9 cellular contexts compared by ENCODE assay signal in the genomic region with DNA sequence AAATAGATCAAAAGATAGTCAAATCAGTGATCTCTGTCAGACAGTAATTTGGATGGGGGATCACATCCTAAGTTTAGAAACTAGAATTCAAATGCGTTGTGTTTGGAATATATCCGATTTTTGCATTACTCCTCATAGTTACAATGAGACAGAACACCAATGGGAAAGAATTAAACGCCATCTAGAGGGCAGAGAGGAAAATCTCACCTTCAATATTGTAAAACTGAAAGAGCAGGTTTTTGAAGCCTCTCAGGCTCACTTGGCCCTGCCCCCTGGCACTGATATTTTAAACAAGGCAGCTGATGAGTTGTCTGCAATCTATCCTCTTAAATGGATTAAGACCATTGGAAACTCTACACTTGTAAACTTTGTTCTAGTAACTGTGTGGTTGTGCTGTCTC. TPM values are rescaled to one million over a fixed set of nuclear protein-coding genes. Genes with fewer than 3 reads are reported as not detected.
DNase-seq lines count a peak whose midpoint lies in the region; ATAC-seq and TF ChIP-seq lines count a peak whose summit lies in the region.
"Had no signal": no experiment of that assay in that cellular context is flagged by ENCODE, and none has a peak within 500 bp of the region (broad histone marks: within the 10 kb centered on the region; RNA-seq: fewer than 3 reads in every experiment).

No MANE protein-coding gene starts in this region.

- DNase-seq in NCI-H345 (lab: John Stamatoyannopoulos, UW) (peak; percentile 0), NCI-H345 treated with DMSO at 0.1 percent for 48 hours (lab: John Stamatoyannopoulos, UW; ENCODE audit: unreplicated experiment) (no peak), NCI-H146 treated with DMSO at 0.1 percent for 48 hours (lab: John Stamatoyannopoulos, UW; ENCODE audit: unreplicated experiment) (peak; percentile 17), dorsolateral prefrontal cortex (no peak), stromal cell of bone marrow (ENCODE audit: low read depth) (peak; percentile 8)

- no peak for ATAC-seq in GM21717 (IDR thresholded peaks at IDR 0.05; ENCODE audit: unreplicated experiment)
- no peak for ATAC-seq in HG03097 (IDR thresholded peaks at IDR 0.05; ENCODE audit: low FRiP score, unreplicated experiment)
- no peak for ATAC-seq in HG02571 (IDR thresholded peaks at IDR 0.05; ENCODE audit: unreplicated experiment)

- TF ChIP-seq CTCF in dorsolateral prefrontal cortex (IDR thresholded peaks at IDR 0.05 in 54 of 56, conservative IDR thresholded peaks at IDR 0.05 in 2 of 56; ENCODE audit: low read depth in 1 of 56, partially characterized antibody in 56 of 56), result peak; percentile 28 to 76 (median 58)

- intact Hi-C loops in dorsolateral prefrontal cortex (cut with DNase I), result no loop called here

- no peak overlapping the region for H3K27ac ChIP-seq in dorsolateral prefrontal cortex

- peaks cover 0 to 55% (median 10%) of the 10 kb centered on the region in 45 donors for H3K27me3 ChIP-seq in dorsolateral prefrontal cortex

- no peak overlapping the region for H3K4me3 ChIP-seq in dorsolateral prefrontal cortex

RNA-seq across cellular contexts. Expression of gene FRG2B, which starts 17.7 kb away (rescaled TPM):
- total RNA-seq in dorsolateral prefrontal cortex, result not detected
- total RNA-seq: Daoy had no signal

RNA-seq across cellular contexts. Expression of gene SYCE1, which starts 43.5 kb away (rescaled TPM):
- 10 to 100 TPM in 111 of 120 experiments, 1 to 10 TPM in 9; 5.6 to 42.2 (median 18.8) TPM for total RNA-seq in dorsolateral prefrontal cortex

Comparison
In these comparisons a context has a peak if more than half of its experiments do, and no peak if none do; other contexts are left out.
1. DNase-seq: peak in NCI-H345 (single experiment), NCI-H146 treated with DMSO at 0.1 percent for 48 hours (single experiment) and stromal cell of bone marrow (single experiment); none in NCI-H345 treated with DMSO at 0.1 percent for 48 hours (single experiment) and dorsolateral prefrontal cortex (0 of 10).